In genomic region chr20:24422361-24422760, GRCh38 we compare ENCODE assay signal across 7 cellular contexts. TPM values are rescaled to one million over a fixed set of nuclear protein-coding genes. Genes with fewer than 3 reads are reported as not detected.
"Had no signal": no experiment of that assay in that cellular context is flagged by ENCODE, and none has a peak within 500 bp of the region (broad histone marks: within the 10 kb centered on the region; RNA-seq: fewer than 3 reads in every experiment).

No MANE protein-coding gene starts in this region.

- H3K4me3 Mint-ChIP-seq: H9 had no signal

- H3K4me3 ChIP-seq: GM23248, K562 had no signal

- H3K27ac ChIP-seq: GM23248 had no signal

- H3K9me3 Mint-ChIP-seq: H9 had no signal

- H3K27ac Mint-ChIP-seq: H9 had no signal

- DNase-seq: GM23248, GOT3, H9, HCEC 1CT, IMR-90 had no signal

RNA-seq across cellular contexts. Expression of gene SYNDIG1, which starts 47.1 kb away (rescaled TPM):
- total RNA-seq: HT-29, IMR-90, K562 had no signal
